Comparison of ENCODE assay signal across 8 cellular contexts in the genomic region with DNA sequence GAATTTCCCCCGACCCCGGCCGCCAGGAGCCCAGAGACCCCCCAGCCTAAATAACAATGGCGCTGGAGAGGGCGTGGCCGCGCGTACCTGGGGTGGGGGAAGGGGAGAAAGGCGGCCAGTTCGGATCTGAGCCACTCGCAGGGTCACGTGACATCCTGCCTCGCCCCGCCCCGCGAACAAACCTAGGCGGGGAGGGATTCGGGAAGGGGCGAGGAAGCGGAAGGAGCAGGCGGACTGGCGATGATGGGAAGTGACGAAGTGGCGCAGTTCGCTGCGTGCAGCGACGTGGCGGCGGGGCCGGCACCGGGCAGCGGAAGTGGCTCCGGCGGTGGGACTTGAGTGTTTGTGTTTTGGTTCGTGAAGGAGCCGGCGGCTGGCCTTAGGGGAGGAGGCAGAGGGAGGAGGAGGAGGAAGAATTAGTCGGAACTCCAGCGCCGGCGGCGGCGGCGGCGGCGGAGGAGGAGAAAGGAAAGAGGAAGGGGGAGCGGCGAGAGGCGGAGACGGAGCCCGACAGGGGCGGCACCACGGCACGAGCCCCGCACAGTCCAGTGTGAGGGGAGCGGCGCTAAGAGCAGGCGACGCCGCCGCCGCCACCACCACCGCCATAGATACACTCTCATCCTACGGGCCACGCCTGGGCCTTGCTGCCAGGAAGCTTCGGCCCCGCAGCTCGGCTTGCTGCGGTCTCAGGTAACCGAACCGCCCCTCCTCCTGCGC. TPM values are rescaled to one million over a fixed set of nuclear protein-coding genes. Genes with fewer than 3 reads are reported as not detected.
DNase-seq lines count a peak whose midpoint lies in the region; ATAC-seq and TF ChIP-seq lines count a peak whose summit lies in the region.

A gene with protein sequence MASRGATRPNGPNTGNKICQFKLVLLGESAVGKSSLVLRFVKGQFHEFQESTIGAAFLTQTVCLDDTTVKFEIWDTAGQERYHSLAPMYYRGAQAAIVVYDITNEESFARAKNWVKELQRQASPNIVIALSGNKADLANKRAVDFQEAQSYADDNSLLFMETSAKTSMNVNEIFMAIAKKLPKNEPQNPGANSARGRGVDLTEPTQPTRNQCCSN (plus strand): TSS at position 266 of the 717 bp plus-strand sequence. CDS start 3,802 bp downstream, outside the sequence.

- peak within 1 kb of the TSS; percentile 99 for H3K4me3 Mint-ChIP-seq in nephron progenitor cell
- H3K4me3 Mint-ChIP-seq in stimulated activated naive CD8-positive, alpha-beta T cell treated with anti-CD3 and anti-CD28 coated beads, Interleukin-15, amount 100 ng/mL, for 72 hours = peak within 1 kb of the TSS; percentile 89

- H3K9ac ChIP-seq in ES-I3 (ENCODE audit: low read depth, low read length) (peak within 1 kb of the TSS; percentile 95), MM.1S (ENCODE audit: low read length) (peak within 1 kb of the TSS; percentile 96)

- DNase-seq in HAP-1 (ENCODE audit: low spot score in 2 of 2) = peak; percentile 99
- DNase-seq in MM.1S = peak; percentile 98
- DNase-seq in SIG-M5 (lab: John Stamatoyannopoulos, UW) = peak; percentile 95
- peak; percentile 89 for DNase-seq in activated gamma-delta T cell (lab: John Stamatoyannopoulos, UW)
- DNase-seq in fibroblast of the aortic adventitia (ENCODE audit: low read depth) = peak; percentile 97
- DNase-seq in nephron progenitor cell = peak; percentile 94
- peak; percentile 96 to 98 for DNase-seq in stimulated activated naive CD8-positive, alpha-beta T cell treated with anti-CD3 and anti-CD28 coated beads, Interleukin-15, amount 100 ng/mL, for 72 hours

- H3K36me3 Mint-ChIP-seq in nephron progenitor cell (ENCODE audit: low read depth) = peaks cover 30% of the 10 kb centered on the region

- H3K27ac Mint-ChIP-seq in nephron progenitor cell = peak within 1 kb of the TSS; percentile 100
- H3K27ac Mint-ChIP-seq in stimulated activated naive CD8-positive, alpha-beta T cell treated with anti-CD3 and anti-CD28 coated beads, Interleukin-15, amount 100 ng/mL, for 72 hours = peak within 1 kb of the TSS; percentile 98 to 99

- peak within 1 kb of the TSS; percentile 96 for H2AFZ ChIP-seq in MM.1S (ENCODE audit: low read length)

- peaks cover 16% of the 10 kb centered on the region for H3F3A ChIP-seq in MM.1S (ENCODE audit: insufficient read depth, low read length)

- H3K4me3 ChIP-seq in HAP-1 (peak within 1 kb of the TSS; percentile 93), MM.1S (ENCODE audit: low read length) (peak within 1 kb of the TSS; percentile 95), fibroblast of the aortic adventitia (ENCODE audit: low read depth, low read length) (peak within 1 kb of the TSS; percentile 89)

- no peaks in the 10 kb centered on the region for H3K9me2 ChIP-seq in MM.1S (replicated peaks; ENCODE audit: insufficient read depth, low read length)

- H3K27ac ChIP-seq in MM.1S (ENCODE audit: low read length) = peak within 1 kb of the TSS; percentile 94

- H3K27me3 Mint-ChIP-seq in nephron progenitor cell (ENCODE audit: low read depth, poor library complexity) = peaks cover 3% of the 10 kb centered on the region
- H3K27me3 Mint-ChIP-seq in stimulated activated naive CD8-positive, alpha-beta T cell treated with anti-CD3 and anti-CD28 coated beads, Interleukin-15, amount 100 ng/mL, for 72 hours = no peaks in the 10 kb centered on the region

- H3K79me2 ChIP-seq in MM.1S (ENCODE audit: low read length) = peaks cover 48% of the 10 kb centered on the region

- H4K20me1 ChIP-seq in MM.1S (ENCODE audit: insufficient read depth, low read length) = peaks cover 17% of the 10 kb centered on the region; the same call in 1 of the 2 replicates

- H3K36me3 ChIP-seq in ES-I3 (ENCODE audit: insufficient read depth, low read length) = peaks cover 8% of the 10 kb centered on the region
- H3K36me3 ChIP-seq in HAP-1 (replicated peaks) = peaks cover 14% of the 10 kb centered on the region
- no peaks in the 10 kb centered on the region; the same call in 1 of the 2 replicates for H3K36me3 ChIP-seq in MM.1S (replicated peaks; ENCODE audit: insufficient read depth, low read length)

- in situ Hi-C loops in HAP-1 (cut with MboI; ENCODE audit: low sequenced_read_pairs) = loop anchor here (5.0 kb wide), 1 partner anchor 95 kb away; a partner anchor contains a TSS

- H3K4me1 Mint-ChIP-seq in nephron progenitor cell = peaks cover 40% of the 10 kb centered on the region
- H3K4me1 Mint-ChIP-seq in stimulated activated naive CD8-positive, alpha-beta T cell treated with anti-CD3 and anti-CD28 coated beads, Interleukin-15, amount 100 ng/mL, for 72 hours = peaks cover 33% of the 10 kb centered on the region

- peaks cover 27% of the 10 kb centered on the region for H3K9me3 Mint-ChIP-seq in nephron progenitor cell
- H3K9me3 Mint-ChIP-seq in stimulated activated naive CD8-positive, alpha-beta T cell treated with anti-CD3 and anti-CD28 coated beads, Interleukin-15, amount 100 ng/mL, for 72 hours = peaks cover 0 to 5% of the 10 kb centered on the region in 2 donors

- TF ChIP-seq CTCF in MM.1S (IDR thresholded peaks at IDR 0.05; ENCODE audit: low read length) (no peak), fibroblast of the aortic adventitia (IDR thresholded peaks at IDR 0.05; ENCODE audit: insufficient read depth, low read length) (no peak), nephron progenitor cell (IDR thresholded peaks at IDR 0.05) (no peak)

- H3K27me3 ChIP-seq in HAP-1 (ENCODE audit: low read depth) (no peaks in the 10 kb centered on the region), MM.1S (replicated peaks; ENCODE audit: insufficient read depth, low read length) (no peaks in the 10 kb centered on the region)

- H3K9me3 ChIP-seq in ES-I3 (ENCODE audit: control insufficient read depth, insufficient read depth, low read length) (no peaks in the 10 kb centered on the region), HAP-1 (no peaks in the 10 kb centered on the region), MM.1S (replicated peaks; ENCODE audit: insufficient read depth, low read length) (no peaks in the 10 kb centered on the region)

- ATAC-seq in stimulated activated naive CD8-positive, alpha-beta T cell treated with anti-CD3 and anti-CD28 coated beads, Interleukin-15, amount 100 ng/mL, for 72 hours = peak; percentile 94

- H3K4me1 ChIP-seq in ES-I3 (ENCODE audit: insufficient read depth, low read length) (no peaks in the 10 kb centered on the region; the same call in none of the 2 replicates), HAP-1 (peaks cover 18% of the 10 kb centered on the region), MM.1S (ENCODE audit: low read length) (peaks cover 17% of the 10 kb centered on the region)

- H3K4me2 ChIP-seq in MM.1S (ENCODE audit: low read depth, low read length) = peak within 1 kb of the TSS; percentile 85

RNA-seq across cellular contexts. Expression of the gene that starts here (rescaled TPM):
- 13.7 and 64.2 TPM in 2 replicates for total RNA-seq in fibroblast of the aortic adventitia (ENCODE audit: low replicate concordance)

Comparison
In these comparisons a context has a peak if more than half of its experiments do, and no peak if none do; other contexts are left out.
1. Peak in every context shown above with its lines: DNase-seq, ATAC-seq, H3K4me3 ChIP-seq and H3K27ac ChIP-seq.